ENCODE assay signal across 8 cellular contexts in the genomic region with DNA sequence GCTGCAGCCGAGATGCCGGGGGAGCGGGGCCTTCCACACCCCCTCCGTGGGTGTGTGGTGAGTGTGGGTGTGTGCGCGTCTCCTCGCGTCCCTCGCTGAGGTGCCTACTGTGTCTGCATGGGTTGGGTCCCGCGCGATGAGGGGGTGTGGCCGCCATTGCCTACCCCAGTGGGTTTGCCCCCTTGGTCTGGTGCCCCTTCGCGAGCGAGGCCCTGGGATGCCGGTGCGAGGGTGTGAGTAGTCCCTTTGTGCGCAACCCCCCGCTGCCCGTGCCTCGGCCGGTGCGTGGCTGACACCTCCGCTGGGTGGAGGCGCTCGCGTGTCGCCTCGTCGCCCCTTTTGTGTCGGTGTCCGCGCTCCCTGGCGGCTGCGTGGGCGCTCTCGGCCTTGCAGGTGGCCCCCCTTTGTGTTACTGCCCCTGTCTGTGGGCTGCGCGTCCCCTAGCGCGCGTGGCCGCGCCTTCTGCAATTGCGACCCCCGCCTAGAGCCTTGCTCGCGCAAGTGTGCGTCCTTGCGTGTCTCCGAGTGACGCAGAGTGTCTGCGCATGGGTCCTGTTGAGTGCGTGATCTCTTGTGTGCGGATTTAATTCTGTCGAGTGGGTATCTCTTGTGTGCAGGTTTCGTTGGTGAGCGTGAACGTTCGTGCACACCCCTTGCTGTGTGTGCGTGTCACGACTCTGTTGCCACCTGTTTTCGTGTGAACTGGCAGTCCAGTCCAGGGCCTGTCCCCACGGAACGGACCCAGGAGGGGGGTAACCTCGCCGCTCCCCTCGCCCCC. TPM values are rescaled to one million over a fixed set of nuclear protein-coding genes. Genes with fewer than 3 reads are reported as not detected.
A peak's percentile ranks its signal among the peaks of the same experiment; 100 is the strongest.
DNase-seq lines count a peak whose midpoint lies in the region; ATAC-seq and TF ChIP-seq lines count a peak whose summit lies in the region.

No MANE protein-coding gene starts in this region.

- TF ChIP-seq POLR2A in lower leg skin (IDR thresholded peaks at IDR 0.05) = no peak

- H3K36me3 ChIP-seq in H7 (replicated peaks; ENCODE audit: control insufficient read depth, insufficient read depth, low read length) (no peaks in the 10 kb centered on the region; the same call in 1 of the 2 replicates), colonic mucosa (no peaks in the 10 kb centered on the region)

- H3K27me3 ChIP-seq in H7 (ENCODE audit: control insufficient read depth, insufficient read depth, low read length) (peaks cover 28% of the 10 kb centered on the region), colonic mucosa (no peaks in the 10 kb centered on the region)

- H3K4me3 ChIP-seq in H7 (ENCODE audit: insufficient read depth, low read depth, low read length) (peak overlapping the region; percentile 85), colonic mucosa (peak overlapping the region; percentile 85), lower leg skin (ENCODE audit: low read depth, poor library complexity, severe bottlenecking) (peak overlapping the region; percentile 92)

- H3K9me3 ChIP-seq in colonic mucosa = no peaks in the 10 kb centered on the region

- H3K9ac ChIP-seq in colonic mucosa (ENCODE audit: low read depth in 2 of 2, low read length in 2 of 2) = peak overlapping the region; percentile 84 to 94

- peak; percentile 35 to 42 for ATAC-seq in activated CD4-positive, CD25-positive, alpha-beta regulatory T cell treated with anti-CD3 and anti-CD28 coated beads, Interleukin-2, amount 50 U/mL, for 24 hours

- TF ChIP-seq CTCF in GM10266 (IDR thresholded peaks at IDR 0.05; ENCODE audit: control insufficient read depth, insufficient read depth, low read depth, missing control alignments) (peak; percentile 16), colonic mucosa (IDR thresholded peaks at IDR 0.05) (no peak), lower leg skin (IDR thresholded peaks at IDR 0.05) (no peak)

- intact Hi-C loops in colonic mucosa (cut with DNase I) = no loop called here
- intact Hi-C loops in lower leg skin (cut with DNase I; ENCODE audit: low total_unique reads) = no loop called here

- DNase-seq in GM10266 (ENCODE audit: extremely low spot score) (peak; percentile 44), H7 (no peak), M059J (ENCODE audit: low read depth) (peak; percentile 47), colonic mucosa (peak; percentile 67), lower leg skin (ENCODE audit: low spot score in 2 of 2) (peak; percentile 56 to 94), DMS114 treated with DMSO at 0.1 percent for 48 hours (lab: John Stamatoyannopoulos, UW; ENCODE audit: unreplicated experiment) (no peak)
- peak; percentile 55 to 56 for DNase-seq in stimulated activated CD4-positive, alpha-beta T cell treated with anti-CD3 and anti-CD28 coated beads, Interleukin-4, amount 100 ng/mL, for 4 hours

- H3K27ac ChIP-seq in colonic mucosa = peak overlapping the region; percentile 94

- no peaks in the 10 kb centered on the region for H3K4me1 ChIP-seq in colonic mucosa

- WGBS in lower leg skin, 2 donors = 0 to 2% methylated on average over 21 to 31 of the region's 69 CpGs

RNA-seq across cellular contexts. Expression of a gene that starts 0.6 kb away (rescaled TPM):
- total RNA-seq in H7 (2014; rRNA removed; shearing (Covaris generic)) = 32.2 and 32.3 TPM in 2 replicates
- total RNA-seq in M059J (2014; rRNA removed; shearing (Covaris generic)) = 86.1 and 95.6 TPM in 2 replicates
- 100 to 1,000 TPM in 1 of 2 donors, 10 to 100 TPM in 1; 85.8 to 125 TPM for total RNA-seq in colonic mucosa
- 100 to 1,000 TPM in 1 of 4 donors, 10 to 100 TPM in 3; 77.6 to 111 (median 92.0) TPM for total RNA-seq in lower leg skin

RNA-seq across cellular contexts. Expression of a gene that starts 0.7 kb away (rescaled TPM):
- total RNA-seq in H7 (2014; rRNA removed; shearing (Covaris generic)) = 7.9 and 10.0 TPM in 2 replicates
- 46.5 and 67.0 TPM in 2 replicates for total RNA-seq in M059J (2014; rRNA removed; shearing (Covaris generic))
- total RNA-seq in colonic mucosa (10 to 100 TPM; 19.8 to 28.8 TPM), lower leg skin (10 to 100 TPM in 3 of 4 donors, 1 to 10 TPM in 1; 6.0 to 17.5 (median 13.2) TPM)

Comparison
In these comparisons a context has a peak if more than half of its experiments do, and no peak if none do; other contexts are left out.
1. DNase-seq: peak in GM10266 (single experiment), M059J (single experiment), colonic mucosa (single experiment), lower leg skin (2 of 2) and stimulated activated CD4-positive, alpha-beta T cell treated with anti-CD3 and anti-CD28 coated beads, Interleukin-4, amount 100 ng/mL, for 4 hours (2 of 2); none in H7 (single experiment) and DMS114 treated with DMSO at 0.1 percent for 48 hours (single experiment).
2. Peak in every context shown above with its lines, with median percentiles within 50 percentile points of each other: H3K4me3 ChIP-seq.